Comparison of ENCODE assay signal across 24 cellular contexts in genomic region chr9:20253635-20254034, GRCh38.
"Had no signal": no experiment of that assay in that cellular context is flagged by ENCODE, and none has a peak within 500 bp of the region (broad histone marks: within the 10 kb centered on the region; RNA-seq: fewer than 3 reads in every experiment).

No MANE protein-coding gene starts in this region.

- ATAC-seq: activated T-helper 17 cell treated with anti-CD3 and anti-CD28 coated beads, Interleukin-2, amount 50 U/mL, for 72 hours; body of pancreas; left lobe of liver; lower lobe of right lung; mucosa of descending colon; right lobe of liver; stimulated activated effector memory CD8-positive, alpha-beta T cell treated with anti-CD3 and anti-CD28 coated beads, Interleukin-12 subunit alpha, Interleukin-12 subunit beta, amount 100 ng/mL, for 72 hours; WTC11 had no signal

- H3K9me3 Mint-ChIP-seq: stimulated activated effector memory CD8-positive, alpha-beta T cell treated with anti-CD3 and anti-CD28 coated beads, Interleukin-12 subunit alpha, Interleukin-12 subunit beta, amount 100 ng/mL, for 72 hours had no signal

- H3K36me3 Mint-ChIP-seq: naive B cell; stimulated activated effector memory CD8-positive, alpha-beta T cell treated with anti-CD3 and anti-CD28 coated beads, Interleukin-12 subunit alpha, Interleukin-12 subunit beta, amount 100 ng/mL, for 72 hours; WTC11 had no signal

- H3K9me3 ChIP-seq: body of pancreas, esophagus squamous epithelium, lower lobe of right lung, mucosa of descending colon, right lobe of liver, transverse colon, uterus had no signal

- DNase-seq: activated naive CD8-positive, alpha-beta T cell treated with anti-CD3 and anti-CD28 coated beads, Interleukin-2, amount 10 ng/mL, durations not matched to agents 7 days and 5 days; activated T-cell treated with anti-CD3 and anti-CD28 coated beads, Interleukin-2, amount 50 U/mL, for 1 hour; body of pancreas; cortex of kidney; endodermal cell; esophagus squamous epithelium; kidney; lower lobe of right lung; mesendoderm; mucosa of descending colon; naive B cell; nucleus accumbens; right lobe of liver; small intestine; stimulated activated CD4-positive, alpha-beta T cell treated with anti-CD3 and anti-CD28 coated beads, Interleukin-2, amount 100 ng/mL, for 24 hours; T1000; transverse colon; uterus had no signal

- H3K4me1 ChIP-seq: body of pancreas, lower lobe of right lung, parathyroid adenoma, right lobe of liver, transverse colon, uterus had no signal

- H3K27me3 ChIP-seq: body of pancreas, cardiac muscle cell, esophagus squamous epithelium, right lobe of liver, transverse colon, uterus had no signal

- H3K27ac Mint-ChIP-seq: activated naive CD8-positive, alpha-beta T cell treated with anti-CD3 and anti-CD28 coated beads, Interleukin-2, amount 10 ng/mL, durations not matched to agents 7 days and 5 days; activated T-helper 17 cell treated with anti-CD3 and anti-CD28 coated beads, Interleukin-2, amount 50 U/mL, for 72 hours; endodermal cell; naive B cell; WTC11 had no signal

- H2AFZ ChIP-seq: parathyroid adenoma had no signal

- H3K27me3 Mint-ChIP-seq: activated naive CD8-positive, alpha-beta T cell treated with anti-CD3 and anti-CD28 coated beads, Interleukin-2, amount 10 ng/mL, durations not matched to agents 7 days and 5 days; activated T-helper 17 cell treated with anti-CD3 and anti-CD28 coated beads, Interleukin-2, amount 50 U/mL, for 72 hours had no signal

- H3K79me2 ChIP-seq: parathyroid adenoma had no signal

- H3K9ac ChIP-seq: parathyroid adenoma had no signal

- FAIRE-seq: kidney, small intestine had no signal

- H3K27ac ChIP-seq: body of pancreas, cardiac muscle cell, esophagus squamous epithelium, lower lobe of right lung, parathyroid adenoma, right lobe of liver, transverse colon, uterus had no signal

- H3K4me3 ChIP-seq: body of pancreas, cardiac muscle cell, esophagus squamous epithelium, lower lobe of right lung, mucosa of descending colon, right lobe of liver, transverse colon, uterus had no signal

- H3K4me3 Mint-ChIP-seq: activated naive CD8-positive, alpha-beta T cell treated with anti-CD3 and anti-CD28 coated beads, Interleukin-2, amount 10 ng/mL, durations not matched to agents 7 days and 5 days; activated T-helper 17 cell treated with anti-CD3 and anti-CD28 coated beads, Interleukin-2, amount 50 U/mL, for 72 hours; endodermal cell; stimulated activated effector memory CD8-positive, alpha-beta T cell treated with anti-CD3 and anti-CD28 coated beads, Interleukin-12 subunit alpha, Interleukin-12 subunit beta, amount 100 ng/mL, for 72 hours; WTC11 had no signal

- H3K4me1 Mint-ChIP-seq: endodermal cell, WTC11 had no signal
